Comparison of ENCODE assay signal across 16 cellular contexts in genomic region chr13:107375701-107376350, GRCh38.
DNase-seq lines count a peak whose midpoint lies in the region; ATAC-seq lines count a peak whose summit lies in the region.
"Had no signal": no experiment of that assay in that cellular context is flagged by ENCODE, and none has a peak within 500 bp of the region (broad histone marks: within the 10 kb centered on the region; RNA-seq: fewer than 3 reads in every experiment).

No MANE protein-coding gene starts in this region.

- H3K4me3 ChIP-seq in GM23248: no peak overlapping the region
- H3K4me3 ChIP-seq: MG63 had no signal

- in situ Hi-C loops in GM23248 (cut with MboI): loop anchor here (10.0 kb wide), 1 partner anchor 279 kb away; no protein-coding TSS in a partner anchor

- WGBS in GM23248 (ENCODE audit: low coverage in 1 of 2, low lambda C conversion rate in 2 of 2, missing lambda C conversion rate in 2 of 2), 2 experiments: 61 to 67% methylated on average over 4 of the region's 4 CpGs

- H3K27me3 ChIP-seq in GM23248 (replicated peaks; ENCODE audit: insufficient read depth): no peaks in the 10 kb centered on the region
- H3K27me3 ChIP-seq: MG63 had no signal

- peaks cover 25% of the 10 kb centered on the region; the same call in 1 of the 2 replicates for H3F3A ChIP-seq in GM23248 (ENCODE audit: insufficient read depth)

- H3K4me1 ChIP-seq in GM23248 (ENCODE audit: insufficient read depth): peaks cover 35% of the 10 kb centered on the region

- H3K79me2 ChIP-seq in GM23248 (ENCODE audit: insufficient read depth): peaks cover 31% of the 10 kb centered on the region

- no peak for ATAC-seq in GM18867 (IDR thresholded peaks at IDR 0.05; ENCODE audit: unreplicated experiment)
- ATAC-seq in HG02588 (IDR thresholded peaks at IDR 0.05; ENCODE audit: unreplicated experiment): no peak
- ATAC-seq: HepG2 had no signal

- no peak overlapping the region for H3K9ac ChIP-seq in GM23248

- no peaks in the 10 kb centered on the region for H3K36me3 ChIP-seq in GM23248 (ENCODE audit: low read depth)
- H3K36me3 ChIP-seq: MG63 had no signal

- H3K4me2 ChIP-seq in GM23248 (ENCODE audit: unreplicated experiment): peak overlapping the region; percentile 24

- no peaks in the 10 kb centered on the region for H4K20me1 ChIP-seq in GM23248 (ENCODE audit: insufficient read depth)

- H3K9me2 ChIP-seq in GM23248 (ENCODE audit: insufficient read depth): no peaks in the 10 kb centered on the region

- DNase-seq in GM23248 (no peak), NCI-H2029 treated with DMSO at 0.1 percent for 48 hours (lab: John Stamatoyannopoulos, UW) (peak; percentile 38), astrocyte of the hippocampus (ENCODE audit: low read depth, low spot score) (peak; percentile 9), lung microvascular endothelial cell (ENCODE audit: low read depth in 2 of 2) (peak; percentile 58 to 81), NCI-H82 treated with DMSO at 0.1 percent for 48 hours (lab: John Stamatoyannopoulos, UW; ENCODE audit: unreplicated experiment) (no peak)
- DNase-seq: Calu3; CD4-positive, alpha-beta T cell; DMS79 treated with DMSO at 0.1 percent for 48 hours; H7; MG63; NCI-H187 treated with DMSO at 0.1 percent for 48 hours; NCI-H524 treated with DMSO at 0.1 percent for 48 hours; SIG-M5 had no signal

- 0 out of 2 replicates have a peak overlapping the region, but pooled peaks have one; percentile 4 for H3K27ac ChIP-seq in GM23248

- no peak overlapping the region for H2AFZ ChIP-seq in GM23248

- no peaks in the 10 kb centered on the region for H3K9me3 ChIP-seq in GM23248 (ENCODE audit: low read depth)
- H3K9me3 ChIP-seq: MG63 had no signal

Comparison
In these comparisons a context has a peak if more than half of its experiments do, and no peak if none do; other contexts are left out.
1. DNase-seq: peak in NCI-H2029 treated with DMSO at 0.1 percent for 48 hours (single experiment), astrocyte of the hippocampus (single experiment) and lung microvascular endothelial cell (2 of 2); none in GM23248 (single experiment) and NCI-H82 treated with DMSO at 0.1 percent for 48 hours (single experiment).